8 cellular contexts compared by ENCODE assay signal in genomic region chr11:64810891-64811272, GRCh38. TPM values are rescaled to one million over a fixed set of nuclear protein-coding genes. Genes with fewer than 3 reads are reported as not detected.
DNase-seq lines count a peak whose midpoint lies in the region; ATAC-seq, FAIRE-seq and TF ChIP-seq lines count a peak whose summit lies in the region.

No MANE protein-coding gene starts in this region.

- H3K4me2 ChIP-seq in K562 (ENCODE audit: insufficient read depth, low read length): peak overlapping the region; percentile 79

- H3K36me3 ChIP-seq in K562 (ENCODE audit: control insufficient read depth, insufficient read depth, low read length): peaks cover 34% of the 10 kb centered on the region; the same call in 2 of the 3 replicates
- peaks cover 0 to 16% of the 10 kb centered on the region in 2 donors for H3K36me3 ChIP-seq in left lung
- peaks cover 0 to 21% (median 7%) of the 10 kb centered on the region in 3 donors for H3K36me3 ChIP-seq in tibial artery

- TF ChIP-seq RAD21 in K562 (CRISPR knock-in tag; conservative IDR thresholded peaks at IDR 0.05 in 1 of 2, IDR thresholded peaks at IDR 0.05 in 1 of 2): no peak

- peak; percentile 29 to 30 for ATAC-seq in activated CD4-positive, CD25-positive, alpha-beta regulatory T cell treated with anti-CD3 and anti-CD28 coated beads, Interleukin-2, amount 50 U/mL, for 24 hours
- ATAC-seq in K562 (peak; percentile 4), left lung (peak; percentile 7), HG03095 (IDR thresholded peaks at IDR 0.05; ENCODE audit: unreplicated experiment) (no peak), HG03196 (IDR thresholded peaks at IDR 0.05; ENCODE audit: unreplicated experiment) (no peak)

- POLR2A ChIA-PET in K562 (lab: Yijun Ruan, JAX): interaction anchor here (0.6 to 1.8 kb wide), 3 partner anchors 17 to 85 kb away, joined by 3 to 6 read pairs (median 3); partner anchors contain the start of gene SF1

- peaks cover 5 to 24% of the 10 kb centered on the region in 2 experiments for H3K4me1 ChIP-seq in K562 (replicated peaks in 1 of 2; ENCODE audit: control insufficient read depth in 2 of 2, insufficient read depth in 2 of 2, low read length in 2 of 2)
- peaks cover 6 to 20% of the 10 kb centered on the region in 2 donors for H3K4me1 ChIP-seq in left lung
- peaks cover 0 to 17% (median 9%) of the 10 kb centered on the region in 4 donors for H3K4me1 ChIP-seq in tibial artery

- TF ChIP-seq CTCF in K562 (IDR thresholded peaks at IDR 0.05 in 2 of 3, conservative IDR thresholded peaks at IDR 0.05 in 1 of 3; ENCODE audit: insufficient read depth in 2 of 3, low read depth in 1 of 3, low read length in 3 of 3) (no peak), left lung (IDR thresholded peaks at IDR 0.05) (no peak), tibial artery (IDR thresholded peaks at IDR 0.05) (no peak)

- CTCF ChIA-PET in K562 (lab: Yijun Ruan, JAX; ENCODE audit: low intra/inter-chr PET ratio): no interaction called here

- no peaks in the 10 kb centered on the region for H3K27me3 ChIP-seq in K562 (ENCODE audit: control insufficient read depth in 2 of 2, insufficient read depth in 2 of 2, low read length in 2 of 2)
- H3K27me3 ChIP-seq in left lung: no peaks in the 10 kb centered on the region
- no peaks in the 10 kb centered on the region for H3K27me3 ChIP-seq in tibial artery

- no peak for TF ChIP-seq POLR2A in K562 (conservative IDR thresholded peaks at IDR 0.05)

- FAIRE-seq in K562 (lab: Jason Lieb, UNC): no peak

- intact Hi-C loops in K562 (cut with micrococcal nuclease): no loop called here
- intact Hi-C loops in left lung (cut with DNase I): no loop called here
- intact Hi-C loops in tibial artery (cut with DNase I; ENCODE audit: low total_unique reads): no loop called here

- H2AFZ ChIP-seq in K562 (ENCODE audit: low read depth, low read length): peak overlapping the region; percentile 97

- 60% methylated on average over 17 of the region's 17 CpGs for WGBS in K562 (ENCODE audit: insufficient coverage, low coverage, missing lambda C conversion rate)

- no peak for TF ChIP-seq EP300 in K562 (IDR thresholded peaks at IDR 0.05; ENCODE audit: low read length)

- H3K4me3 ChIP-seq in K562 (peak overlapping the region; percentile 90), left lung (peak overlapping the region; percentile 77 to 91), tibial artery (peak overlapping the region; percentile 86 to 96)

- H3K9me3 ChIP-seq in K562 (replicated peaks; ENCODE audit: control insufficient read depth, insufficient read depth, low read depth, low read length) (no peaks in the 10 kb centered on the region), left lung (no peaks in the 10 kb centered on the region), tibial artery (no peaks in the 10 kb centered on the region)

- H3K79me2 ChIP-seq in K562 (ENCODE audit: control insufficient read depth, insufficient read depth, low read length): peaks cover 15% of the 10 kb centered on the region

- in situ Hi-C loops in K562 (cut with MboI): no loop called here

- peak overlapping the region; percentile 62 to 72; a peak in 3 of 4 replicates for H3K9ac ChIP-seq in K562 (ENCODE audit: insufficient read depth in 1 of 2, low read depth in 2 of 2, low read length in 2 of 2)

- no peaks in the 10 kb centered on the region for H4K20me1 ChIP-seq in K562 (replicated peaks; ENCODE audit: control insufficient read depth, insufficient read depth, low read length)

- H3K9me1 ChIP-seq in K562 (ENCODE audit: control insufficient read depth, insufficient read depth, low read length): no peaks in the 10 kb centered on the region

- peak overlapping the region; percentile 43; the same call in 1 of the 3 replicates for H3K27ac ChIP-seq in K562 (ENCODE audit: extremely low read depth, low read depth, low read length)
- H3K27ac ChIP-seq in left lung: peak overlapping the region in 1 of 2 donors; percentile 65
- peak overlapping the region; percentile 70 to 86 for H3K27ac ChIP-seq in tibial artery

- no TSS peak for BruUV-seq in K562 (replicated peaks; lab: Mats Ljungman, UMichigan)

- no peak for DNase-seq in activated CD4-positive, CD25-positive, alpha-beta regulatory T cell treated with anti-CD3 and anti-CD28 coated beads, Interleukin-2, amount 50 U/mL, for 72 hours
- DNase-seq in MV-4-11 (lab: John Stamatoyannopoulos, UW): peak; percentile 66
- DNase-seq in K562 (ENCODE audit: extremely low read depth in 1 of 4, low spot score in 3 of 4): no peak
- no peak for DNase-seq in left lung
- DNase-seq in tibial artery: peak in 1 of 2 donors; percentile 29

RNA-seq across cellular contexts. Expression of gene MEN1, which starts 0.5 kb away (rescaled TPM):
- 33.3 and 80.8 TPM in 2 replicates for total RNA-seq in K562 (2011; cell fraction: chromatin; rRNA removed; ENCODE audit: low replicate concordance)
- 78.7 and 86.4 TPM in 2 replicates for total RNA-seq in K562 (2011; cell fraction: nucleolus; rRNA removed)
- total RNA-seq in K562 (2011; cell fraction: nucleoplasm; rRNA removed): 51.5 and 54.8 TPM in 2 replicates
- total RNA-seq in K562 (2014; rRNA removed) (24.3 and 29.4 TPM in 2 replicates), K562 (2014; rRNA removed; fragmentation: Illumina TruSeq; extraction: Trizol) (6.3 and 7.3 TPM in 2 replicates), K562 (2015; rRNA removed; fragmentation: Illumina TruSeq; extraction: Trizol) (12.3 and 15.0 TPM in 2 replicates), K562 (2021) (55.7 and 57.2 TPM in 2 replicates), left lung (10 to 100 TPM; 26.9 to 29.3 TPM)
- polyA plus RNA-seq in K562 (2011; rRNA removed) (19.3 and 34.7 TPM in 2 replicates), K562 (2014; fragmentation: Illumina TruSeq; extraction: Trizol) (42.7 and 48.3 TPM in 2 replicates), K562 (2014; fragmentation: Nextera tagmentation; extraction: Ambion mirVana) (1 to 10 TPM; 3.4 to 3.9 TPM), K562 (2014; rRNA removed) (40.5 and 42.5 TPM in 2 replicates)
- 22.5 and 54.7 TPM in 2 replicates for polyA plus RNA-seq in K562 (2011; cell fraction: cytosol; rRNA removed)
- 88.7 and 149 TPM in 2 replicates for polyA plus RNA-seq in K562 (2011; cell fraction: nucleus; rRNA removed)
- 41.1 and 44.4 TPM in 2 replicates for polyA plus RNA-seq in K562 (2012)
- 6.3 and 9.1 TPM in 2 replicates for polyA minus RNA-seq in K562 (2011; rRNA and poly(A)+ RNA removed)
- 24.1 and 29.2 TPM in 2 replicates for polyA minus RNA-seq in K562 (2011; cell fraction: cytosol; rRNA and poly(A)+ RNA removed)
- 19.9 and 21.0 TPM in 2 replicates for polyA minus RNA-seq in K562 (2011; cell fraction: nucleus; rRNA and poly(A)+ RNA removed)

RNA-seq across cellular contexts. Expression of gene MAP4K2, which starts 7.9 kb away (rescaled TPM):
- total RNA-seq in K562 (2011; cell fraction: chromatin; rRNA removed; ENCODE audit: low replicate concordance): 11.3 and 40.1 TPM in 2 replicates
- 20.5 and 22.5 TPM in 2 replicates for total RNA-seq in K562 (2011; cell fraction: nucleolus; rRNA removed)
- 7.3 and 11.7 TPM in 2 replicates for total RNA-seq in K562 (2011; cell fraction: nucleoplasm; rRNA removed)
- total RNA-seq in K562 (2014; rRNA removed) (9.6 and 13.7 TPM in 2 replicates), K562 (2014; rRNA removed; fragmentation: Illumina TruSeq; extraction: Trizol) (3.4 and 4.9 TPM in 2 replicates), K562 (2015; rRNA removed; fragmentation: Illumina TruSeq; extraction: Trizol) (7.0 and 8.5 TPM in 2 replicates), K562 (2021) (13.9 and 14.5 TPM in 2 replicates), left lung (10 to 100 TPM; 19.3 to 23.2 TPM)
- polyA plus RNA-seq in K562 (2011; rRNA removed) (7.3 and 11.2 TPM in 2 replicates), K562 (2014; fragmentation: Illumina TruSeq; extraction: Trizol) (8.5 and 12.2 TPM in 2 replicates), K562 (2014; fragmentation: Nextera tagmentation; extraction: Ambion mirVana) (under 1 TPM; 0.13 to 0.39 TPM), K562 (2014; rRNA removed) (10.5 and 11.6 TPM in 2 replicates)
- polyA plus RNA-seq in K562 (2011; cell fraction: cytosol; rRNA removed): 11.2 and 14.4 TPM in 2 replicates
- 40.2 and 43.0 TPM in 2 replicates for polyA plus RNA-seq in K562 (2011; cell fraction: nucleus; rRNA removed)
- 9.6 and 14.0 TPM in 2 replicates for polyA plus RNA-seq in K562 (2012)
- 5.1 and 6.7 TPM in 2 replicates for polyA minus RNA-seq in K562 (2011; rRNA and poly(A)+ RNA removed)
- 8.8 and 11.1 TPM in 2 replicates for polyA minus RNA-seq in K562 (2011; cell fraction: cytosol; rRNA and poly(A)+ RNA removed)
- polyA minus RNA-seq in K562 (2011; cell fraction: nucleus; rRNA and poly(A)+ RNA removed): 5.8 and 12.4 TPM in 2 replicates

RNA-seq across cellular contexts. Expression of gene SF1, which starts 32.5 kb away (rescaled TPM):
- 535 and 698 TPM in 2 replicates for total RNA-seq in K562 (2011; cell fraction: chromatin; rRNA removed; ENCODE audit: low replicate concordance)
- total RNA-seq in K562 (2011; cell fraction: nucleolus; rRNA removed): 252 and 253 TPM in 2 replicates
- 451 and 617 TPM in 2 replicates for total RNA-seq in K562 (2011; cell fraction: nucleoplasm; rRNA removed)
- total RNA-seq in K562 (2014; rRNA removed): 141 and 158 TPM in 2 replicates
- total RNA-seq in K562 (2014; rRNA removed; fragmentation: Illumina TruSeq; extraction: Trizol): 111 and 122 TPM in 2 replicates
- 78.3 and 84.0 TPM in 2 replicates for total RNA-seq in K562 (2015; rRNA removed; fragmentation: Illumina TruSeq; extraction: Trizol)
- 295 and 334 TPM in 2 replicates for total RNA-seq in K562 (2021)
- 64.3 and 88.2 TPM in 2 replicates for polyA plus RNA-seq in K562 (2011; rRNA removed)
- polyA plus RNA-seq in K562 (2011; cell fraction: cytosol; rRNA removed): 38.0 and 43.0 TPM in 2 replicates
- polyA plus RNA-seq in K562 (2011; cell fraction: nucleus; rRNA removed): 224 and 275 TPM in 2 replicates
- 197 and 225 TPM in 2 replicates for polyA plus RNA-seq in K562 (2012)
- 207 and 244 TPM in 2 replicates for polyA plus RNA-seq in K562 (2014; fragmentation: Illumina TruSeq; extraction: Trizol)
- 10 to 100 TPM; 13.1 to 14.0 TPM for polyA plus RNA-seq in K562 (2014; fragmentation: Nextera tagmentation; extraction: Ambion mirVana)
- polyA plus RNA-seq in K562 (2014; rRNA removed): 123 and 131 TPM in 2 replicates
- 94.0 and 130 TPM in 2 replicates for polyA minus RNA-seq in K562 (2011; rRNA and poly(A)+ RNA removed)
- polyA minus RNA-seq in K562 (2011; cell fraction: cytosol; rRNA and poly(A)+ RNA removed): 61.7 and 83.6 TPM in 2 replicates
- 141 and 236 TPM in 2 replicates for polyA minus RNA-seq in K562 (2011; cell fraction: nucleus; rRNA and poly(A)+ RNA removed)
- 100 to 1,000 TPM; 169 to 228 TPM for total RNA-seq in left lung

RNA-seq across cellular contexts. Expression of gene CDC42BPG, which starts 33.6 kb away (rescaled TPM):
- total RNA-seq in K562 (2011; cell fraction: chromatin; rRNA removed; ENCODE audit: low replicate concordance): 19.1 and 64.6 TPM in 2 replicates
- 33.3 and 37.9 TPM in 2 replicates for total RNA-seq in K562 (2011; cell fraction: nucleolus; rRNA removed)
- total RNA-seq in K562 (2011; cell fraction: nucleoplasm; rRNA removed): 16.2 and 19.7 TPM in 2 replicates
- total RNA-seq in K562 (2014; rRNA removed) (4.0 and 7.1 TPM in 2 replicates), K562 (2014; rRNA removed; fragmentation: Illumina TruSeq; extraction: Trizol) (0.99 and 1.1 TPM in 2 replicates), K562 (2015; rRNA removed; fragmentation: Illumina TruSeq; extraction: Trizol) (2.1 and 2.5 TPM in 2 replicates), K562 (2021) (7.4 and 8.8 TPM in 2 replicates), left lung (10 to 100 TPM; 18.0 to 25.9 TPM)
- polyA plus RNA-seq in K562 (2011; rRNA removed) (2.2 and 3.6 TPM in 2 replicates), K562 (2014; fragmentation: Illumina TruSeq; extraction: Trizol) (1.8 and 4.6 TPM in 2 replicates), K562 (2014; fragmentation: Nextera tagmentation; extraction: Ambion mirVana) (under 1 TPM; 0.04 to 0.08 TPM), K562 (2014; rRNA removed) (7.9 and 11.8 TPM in 2 replicates)
- 2.0 and 4.5 TPM in 2 replicates for polyA plus RNA-seq in K562 (2011; cell fraction: cytosol; rRNA removed)
- 15.1 and 28.5 TPM in 2 replicates for polyA plus RNA-seq in K562 (2011; cell fraction: nucleus; rRNA removed)
- 4.7 and 6.3 TPM in 2 replicates for polyA plus RNA-seq in K562 (2012)
- polyA minus RNA-seq in K562 (2011; rRNA and poly(A)+ RNA removed): 2.1 and 3.0 TPM in 2 replicates
- polyA minus RNA-seq in K562 (2011; cell fraction: cytosol; rRNA and poly(A)+ RNA removed): 3.2 and 3.5 TPM in 2 replicates
- 12.1 and 12.2 TPM in 2 replicates for polyA minus RNA-seq in K562 (2011; cell fraction: nucleus; rRNA and poly(A)+ RNA removed)

RNA-seq across cellular contexts. Expression of gene PYGM, which starts 51.1 kb away (rescaled TPM):
- 3.2 and 8.8 TPM in 2 replicates for total RNA-seq in K562 (2011; cell fraction: chromatin; rRNA removed; ENCODE audit: low replicate concordance)
- 2.1 and 2.3 TPM in 2 replicates for total RNA-seq in K562 (2011; cell fraction: nucleolus; rRNA removed)
- 2.2 and 2.8 TPM in 2 replicates for total RNA-seq in K562 (2011; cell fraction: nucleoplasm; rRNA removed)
- 0.65 and 1.5 TPM in 2 replicates for total RNA-seq in K562 (2014; rRNA removed)
- total RNA-seq in K562 (2014; rRNA removed; fragmentation: Illumina TruSeq; extraction: Trizol): 0.29 and 0.32 TPM in 2 replicates
- 0.33 and 0.60 TPM in 2 replicates for total RNA-seq in K562 (2015; rRNA removed; fragmentation: Illumina TruSeq; extraction: Trizol)
- total RNA-seq in K562 (2021): 0.69 and 1.2 TPM in 2 replicates
- polyA plus RNA-seq in K562 (2011; rRNA removed): 0.72 and 1.2 TPM in 2 replicates
- polyA plus RNA-seq in K562 (2011; cell fraction: cytosol; rRNA removed): 0.59 and 1.3 TPM in 2 replicates
- polyA plus RNA-seq in K562 (2011; cell fraction: nucleus; rRNA removed): 1.7 and 3.2 TPM in 2 replicates
- 0.68 and 0.82 TPM in 2 replicates for polyA plus RNA-seq in K562 (2012)
- polyA plus RNA-seq in K562 (2014; fragmentation: Illumina TruSeq; extraction: Trizol): 0.76 and 0.87 TPM in 2 replicates
- polyA plus RNA-seq in K562 (2014; fragmentation: Nextera tagmentation; extraction: Ambion mirVana): under 1 TPM; 0.07 to 0.11 TPM
- polyA plus RNA-seq in K562 (2014; rRNA removed): 0.55 and 0.68 TPM in 2 replicates
- 0.42 and 0.53 TPM in 2 replicates for polyA minus RNA-seq in K562 (2011; rRNA and poly(A)+ RNA removed)
- polyA minus RNA-seq in K562 (2011; cell fraction: cytosol; rRNA and poly(A)+ RNA removed): 2.1 and 3.9 TPM in 2 replicates
- polyA minus RNA-seq in K562 (2011; cell fraction: nucleus; rRNA and poly(A)+ RNA removed): 0.78 and 2.2 TPM in 2 replicates
- 1 to 10 TPM; 1.3 to 3.7 TPM for total RNA-seq in left lung

Comparison
In these comparisons a context has a peak if more than half of its experiments do, and no peak if none do; other contexts are left out.
1. ATAC-seq: peak in activated CD4-positive, CD25-positive, alpha-beta regulatory T cell treated with anti-CD3 and anti-CD28 coated beads, Interleukin-2, amount 50 U/mL, for 24 hours (2 of 2), K562 (single experiment) and left lung (single experiment); none in HG03095 (single experiment) and HG03196 (single experiment).
2. Peak in every context shown above with its lines, with median percentiles within 50 percentile points of each other: H3K4me3 ChIP-seq.